In the genomic region with DNA sequence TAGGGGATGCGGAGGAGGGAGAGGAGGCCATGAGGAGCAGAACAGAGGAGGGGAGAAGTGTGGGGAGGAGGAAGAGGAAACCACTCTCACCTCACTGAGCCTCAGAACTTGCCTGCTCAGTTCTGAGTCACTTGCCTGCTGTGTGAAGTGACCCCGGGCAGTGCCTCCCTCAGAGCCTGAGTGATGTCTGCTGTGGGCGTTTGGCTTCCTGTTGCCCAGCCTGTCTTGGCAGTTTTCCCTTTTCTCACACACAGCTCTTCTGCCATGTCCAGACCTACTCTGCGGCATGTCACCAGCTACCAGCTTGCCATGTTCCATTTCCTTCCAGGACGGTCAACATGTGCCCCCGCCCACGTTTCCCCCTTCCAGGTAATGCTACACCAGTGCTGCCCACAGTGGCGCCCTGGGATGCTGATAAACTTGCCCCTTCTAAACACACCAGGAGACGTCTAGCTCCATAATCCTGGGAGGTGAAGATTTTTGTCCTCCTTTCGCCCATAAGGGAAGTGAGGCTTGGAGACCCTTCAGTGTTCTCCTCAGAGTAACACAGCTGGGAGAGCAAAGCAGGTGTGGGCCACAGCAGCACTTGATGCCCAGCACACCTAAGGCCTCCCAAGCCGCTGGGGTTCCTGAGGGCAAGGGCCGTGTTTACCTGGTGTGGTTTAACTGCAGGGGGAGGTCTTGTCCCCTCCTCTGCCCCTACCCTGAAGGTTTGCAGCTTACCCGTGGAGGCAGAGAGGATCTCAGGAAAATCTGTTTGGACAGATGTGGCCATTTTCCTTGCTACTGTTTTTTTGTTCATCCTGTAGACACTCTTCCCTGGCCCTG, we compare ENCODE assay signal across 9 cellular contexts.
A peak's percentile ranks its signal among the peaks of the same experiment; 100 is the strongest.
DNase-seq lines count a peak whose midpoint lies in the region; ATAC-seq, FAIRE-seq and TF ChIP-seq lines count a peak whose summit lies in the region.
"Had no signal": no experiment of that assay in that cellular context is flagged by ENCODE, and none has a peak within 500 bp of the region (broad histone marks: within the 10 kb centered on the region; RNA-seq: fewer than 3 reads in every experiment).

No MANE protein-coding gene starts in this region.

- FAIRE-seq in keratinocyte (lab: Jason Lieb, UNC) = peak; percentile 36

- no peaks in the 10 kb centered on the region for H4K20me1 ChIP-seq in keratinocyte (ENCODE audit: control insufficient read depth, extremely low read depth, insufficient read depth, low read length)

- H3K4me3 Mint-ChIP-seq in activated T-cell treated with anti-CD3 and anti-CD28 coated beads, Interleukin-2, amount 50 U/mL, for 4 hours = no peak overlapping the region
- no peak overlapping the region for H3K4me3 Mint-ChIP-seq in WTC11
- H3K4me3 Mint-ChIP-seq: memory B cell had no signal

- dilution Hi-C loops in keratinocyte (cut with MboI; ENCODE audit: extremely low pct_ligation_motif_present, low sequenced_read_pairs) = no loop called here

- H3K4me1 Mint-ChIP-seq in activated T-cell treated with anti-CD3 and anti-CD28 coated beads, Interleukin-2, amount 50 U/mL, for 4 hours (ENCODE audit: low read depth) = peaks cover 5% of the 10 kb centered on the region
- H3K4me1 Mint-ChIP-seq in WTC11 = no peaks in the 10 kb centered on the region
- H3K4me1 Mint-ChIP-seq: memory B cell had no signal

- intact Hi-C loops in A673 (cut with micrococcal nuclease; ENCODE audit: unreplicated experiment) = no loop called here

- ATAC-seq in activated T-cell treated with anti-CD3 and anti-CD28 coated beads, Interleukin-2, amount 50 U/mL, for 4 hours = peak; percentile 60 to 79
- ATAC-seq in WTC11 (no peak), HG02981 (IDR thresholded peaks at IDR 0.05; ENCODE audit: unreplicated experiment) (no peak)

- H3K36me3 ChIP-seq in A673 (ENCODE audit: insufficient read depth, low read length, poor library complexity, severe bottlenecking) (no peaks in the 10 kb centered on the region), HEK293 (ENCODE audit: control insufficient read depth in 2 of 2, insufficient read depth in 1 of 2, low read length in 2 of 2) (no peaks in the 10 kb centered on the region), keratinocyte (ENCODE audit: control insufficient read depth in 2 of 2, extremely low read depth in 1 of 2, insufficient read depth in 2 of 2, low read length in 2 of 2) (no peaks in the 10 kb centered on the region)

- DNase-seq in A673 (ENCODE audit: low spot score) = peak; percentile 5
- DNase-seq in activated T-cell treated with anti-CD3 and anti-CD28 coated beads, Interleukin-2, amount 50 U/mL, for 4 hours = no peak
- no peak for DNase-seq in keratinocyte (ENCODE audit: low read depth, low spot score)
- no peak for DNase-seq in WTC11 (ENCODE audit: low spot score)
- no peak for DNase-seq in COR-L47 (lab: John Stamatoyannopoulos, UW)
- no peak for DNase-seq in middle frontal gyrus (ENCODE audit: extremely low spot score, low spot score)

- CTCF ChIA-PET in A673 (lab: Charles Lee) (no interaction called here), HEK293 (lab: Yijun Ruan, JAX) (interaction anchor here (1.1 to 1.2 kb wide), 2 partner anchors 74 to 193 kb away, joined by 3 to 4 read pairs; no protein-coding TSS in a partner anchor), WTC11 (lab: Charles Lee) (no interaction called here)

- H3K4me3 ChIP-seq in A673 (ENCODE audit: low read depth, low read length, poor library complexity, severe bottlenecking) = no peak overlapping the region
- no peak overlapping the region for H3K4me3 ChIP-seq in HEK293 (ENCODE audit: low read depth, low read length)
- no peak overlapping the region for H3K4me3 ChIP-seq in keratinocyte (ENCODE audit: control insufficient read depth in 2 of 3, extremely low read depth in 1 of 3, insufficient read depth in 2 of 3, low read depth in 1 of 3, low read length in 3 of 3)

- H3K27me3 ChIP-seq in A673 (replicated peaks; ENCODE audit: insufficient read depth, low read depth, low read length, poor library complexity) = no peaks in the 10 kb centered on the region
- no peaks in the 10 kb centered on the region for H3K27me3 ChIP-seq in keratinocyte (ENCODE audit: control insufficient read depth, extremely low read depth, insufficient read depth, low read length)

- H3K27me3 Mint-ChIP-seq in activated T-cell treated with anti-CD3 and anti-CD28 coated beads, Interleukin-2, amount 50 U/mL, for 4 hours (ENCODE audit: low read depth) = peaks cover 7% of the 10 kb centered on the region
- peaks cover 3% of the 10 kb centered on the region; the same call in 1 of the 2 replicates for H3K27me3 Mint-ChIP-seq in WTC11 (ENCODE audit: low read depth)

- no peak overlapping the region for H3K9ac ChIP-seq in keratinocyte (ENCODE audit: control insufficient read depth, extremely low read depth, insufficient read depth, low read length)

- H3K9me3 ChIP-seq in A673 (ENCODE audit: low read depth, low read length, poor library complexity, severe bottlenecking) = no peaks in the 10 kb centered on the region
- no peaks in the 10 kb centered on the region for H3K9me3 ChIP-seq in HEK293 (ENCODE audit: control insufficient read depth, insufficient read depth, low read depth, low read length)
- no peaks in the 10 kb centered on the region for H3K9me3 ChIP-seq in keratinocyte (ENCODE audit: control insufficient read depth, low read depth, low read length)

- H3K27ac ChIP-seq in A673 (ENCODE audit: low read depth, low read length, poor library complexity, severe bottlenecking) (no peak overlapping the region), HEK293 (ENCODE audit: extremely low read depth, low read depth, low read length) (no peak overlapping the region), keratinocyte (ENCODE audit: control insufficient read depth, insufficient read depth, low read length) (no peak overlapping the region)

- no peaks in the 10 kb centered on the region for H3K79me2 ChIP-seq in keratinocyte (ENCODE audit: control insufficient read depth, insufficient read depth, low read length)

- H3K4me1 ChIP-seq in A673 (ENCODE audit: insufficient read depth, low read length, poor library complexity, severe bottlenecking) (no peaks in the 10 kb centered on the region), HEK293 (ENCODE audit: control insufficient read depth, insufficient read depth, low read length) (no peaks in the 10 kb centered on the region), keratinocyte (ENCODE audit: control insufficient read depth, extremely low read depth, insufficient read depth, low read length) (no peaks in the 10 kb centered on the region)

- no peaks in the 10 kb centered on the region for H3K9me1 ChIP-seq in keratinocyte (ENCODE audit: control insufficient read depth, extremely low read depth, insufficient read depth, low read length)

- TF ChIP-seq CTCF in A673 (conservative IDR thresholded peaks at IDR 0.05; ENCODE audit: low read depth, low read length) (no peak), HEK293 (tag by site-specific recombination; IDR thresholded peaks at IDR 0.05) (no peak), keratinocyte (optimal IDR thresholded peaks at IDR 0.05 in 1 of 3, IDR thresholded peaks at IDR 0.05 in 1 of 3, conservative IDR thresholded peaks at IDR 0.05 in 1 of 3; ENCODE audit: extremely low read depth in 1 of 3, insufficient read depth in 2 of 3, low read length in 3 of 3) (no peak), WTC11 (IDR thresholded peaks at IDR 0.05) (no peak)

- no peaks in the 10 kb centered on the region for H3K36me3 Mint-ChIP-seq in activated T-cell treated with anti-CD3 and anti-CD28 coated beads, Interleukin-2, amount 50 U/mL, for 4 hours (ENCODE audit: insufficient read depth)
- no peaks in the 10 kb centered on the region for H3K36me3 Mint-ChIP-seq in WTC11
- H3K36me3 Mint-ChIP-seq: memory B cell had no signal

- no peak overlapping the region for H3K4me2 ChIP-seq in keratinocyte (ENCODE audit: control insufficient read depth, extremely low read depth, insufficient read depth, low read depth, low read length)

- no peak overlapping the region for H2AFZ ChIP-seq in keratinocyte (ENCODE audit: control insufficient read depth, low read length)

- no TSS peak for BruUV-seq in A673 (replicated peaks; lab: Mats Ljungman, UMichigan)

- H3K27ac Mint-ChIP-seq in WTC11 = no peak overlapping the region
- H3K27ac Mint-ChIP-seq: memory B cell had no signal

- no peaks in the 10 kb centered on the region for H3K9me3 Mint-ChIP-seq in activated T-cell treated with anti-CD3 and anti-CD28 coated beads, Interleukin-2, amount 50 U/mL, for 4 hours
- no peaks in the 10 kb centered on the region for H3K9me3 Mint-ChIP-seq in WTC11

- POLR2A ChIA-PET in A673 (lab: Charles Lee; ENCODE audit: low non-redundant PET) = no interaction called here
- POLR2A ChIA-PET in HEK293 (lab: Yijun Ruan, JAX) = no interaction called here
- POLR2A ChIA-PET in WTC11 (lab: Charles Lee) = no interaction called here

TF ChIP-seq in HEK293, 187 proteins besides CTCF, POLR2A, EP300 and RAD21 (continues in another document):
- TF ChIP-seq ZNF624 (tag by site-specific recombination; IDR thresholded peaks at IDR 0.05) = no peak
- TF ChIP-seq ZFHX2 (tag by site-specific recombination; conservative IDR thresholded peaks at IDR 0.05) = peak; percentile 91
- no peak for TF ChIP-seq ZNF324 (tag by site-specific recombination; IDR thresholded peaks at IDR 0.05)
- TF ChIP-seq EGR2 (tag by site-specific recombination; IDR thresholded peaks at IDR 0.05; ENCODE audit: low read depth) = peak; percentile 80
- no peak for TF ChIP-seq ZNF202 (tag by site-specific recombination; IDR thresholded peaks at IDR 0.05; ENCODE audit: borderline replicate concordance)

TF ChIP-seq in WTC11, 78 proteins besides CTCF, POLR2A, EP300 and RAD21 (continues in another document):
- no peak for TF ChIP-seq CREM (CRISPR knock-in tag; IDR thresholded peaks at IDR 0.05)
- no peak for TF ChIP-seq ZNF138 (CRISPR knock-in tag; conservative IDR thresholded peaks at IDR 0.05)
- TF ChIP-seq FOXP1 (CRISPR knock-in tag; IDR thresholded peaks at IDR 0.05; ENCODE audit: borderline replicate concordance) = no peak

Comparison
In these comparisons a context has a peak if more than half of its experiments do, and no peak if none do; other contexts are left out.
1. ATAC-seq: peak in activated T-cell treated with anti-CD3 and anti-CD28 coated beads, Interleukin-2, amount 50 U/mL, for 4 hours (2 of 2); none in WTC11 (single experiment) and HG02981 (single experiment).